2 cellular contexts compared by ENCODE assay signal in the genomic region with DNA sequence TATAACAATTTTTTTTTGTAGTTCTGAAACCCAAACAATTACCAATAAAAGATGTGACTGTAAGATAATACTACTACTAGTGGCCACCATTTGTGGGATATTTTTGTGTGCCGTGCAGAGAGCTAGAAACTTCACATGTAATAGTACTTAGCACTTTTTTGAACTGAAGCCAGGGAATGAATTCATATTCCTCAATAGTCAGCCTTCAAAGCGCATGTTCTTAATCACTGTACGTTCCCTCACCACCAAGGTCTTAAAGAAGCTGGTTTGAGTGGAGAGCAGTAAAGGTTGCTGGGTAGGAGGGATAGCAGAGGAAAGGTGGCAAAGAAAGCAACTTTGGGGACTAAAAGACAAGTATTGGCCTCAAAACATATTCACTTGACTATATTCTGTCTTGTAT.
TF ChIP-seq lines count a peak whose summit lies in the region.

No MANE protein-coding gene starts in this region.

TF ChIP-seq in liver, 16 proteins besides CTCF, POLR2A, EP300 and RAD21 (continued from another document):
- TF ChIP-seq, protein P1, sequence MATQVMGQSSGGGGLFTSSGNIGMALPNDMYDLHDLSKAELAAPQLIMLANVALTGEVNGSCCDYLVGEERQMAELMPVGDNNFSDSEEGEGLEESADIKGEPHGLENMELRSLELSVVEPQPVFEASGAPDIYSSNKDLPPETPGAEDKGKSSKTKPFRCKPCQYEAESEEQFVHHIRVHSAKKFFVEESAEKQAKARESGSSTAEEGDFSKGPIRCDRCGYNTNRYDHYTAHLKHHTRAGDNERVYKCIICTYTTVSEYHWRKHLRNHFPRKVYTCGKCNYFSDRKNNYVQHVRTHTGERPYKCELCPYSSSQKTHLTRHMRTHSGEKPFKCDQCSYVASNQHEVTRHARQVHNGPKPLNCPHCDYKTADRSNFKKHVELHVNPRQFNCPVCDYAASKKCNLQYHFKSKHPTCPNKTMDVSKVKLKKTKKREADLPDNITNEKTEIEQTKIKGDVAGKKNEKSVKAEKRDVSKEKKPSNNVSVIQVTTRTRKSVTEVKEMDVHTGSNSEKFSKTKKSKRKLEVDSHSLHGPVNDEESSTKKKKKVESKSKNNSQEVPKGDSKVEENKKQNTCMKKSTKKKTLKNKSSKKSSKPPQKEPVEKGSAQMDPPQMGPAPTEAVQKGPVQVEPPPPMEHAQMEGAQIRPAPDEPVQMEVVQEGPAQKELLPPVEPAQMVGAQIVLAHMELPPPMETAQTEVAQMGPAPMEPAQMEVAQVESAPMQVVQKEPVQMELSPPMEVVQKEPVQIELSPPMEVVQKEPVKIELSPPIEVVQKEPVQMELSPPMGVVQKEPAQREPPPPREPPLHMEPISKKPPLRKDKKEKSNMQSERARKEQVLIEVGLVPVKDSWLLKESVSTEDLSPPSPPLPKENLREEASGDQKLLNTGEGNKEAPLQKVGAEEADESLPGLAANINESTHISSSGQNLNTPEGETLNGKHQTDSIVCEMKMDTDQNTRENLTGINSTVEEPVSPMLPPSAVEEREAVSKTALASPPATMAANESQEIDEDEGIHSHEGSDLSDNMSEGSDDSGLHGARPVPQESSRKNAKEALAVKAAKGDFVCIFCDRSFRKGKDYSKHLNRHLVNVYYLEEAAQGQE (IDR thresholded peaks at IDR 0.05): no peak
- TF ChIP-seq YY1 (IDR thresholded peaks at IDR 0.05): no peak
- TF ChIP-seq HNF4A (conservative IDR thresholded peaks at IDR 0.05): no peak
- no peak for TF ChIP-seq HNF4G (IDR thresholded peaks at IDR 0.05)
- TF ChIP-seq FOXA2 (IDR thresholded peaks at IDR 0.05): no peak
- no peak for TF ChIP-seq NR2F2 (IDR thresholded peaks at IDR 0.05)

TF ChIP-seq in HEK293T, 16 proteins besides CTCF, POLR2A, EP300 and RAD21 (continued from another document):
- TF ChIP-seq, protein P2, sequence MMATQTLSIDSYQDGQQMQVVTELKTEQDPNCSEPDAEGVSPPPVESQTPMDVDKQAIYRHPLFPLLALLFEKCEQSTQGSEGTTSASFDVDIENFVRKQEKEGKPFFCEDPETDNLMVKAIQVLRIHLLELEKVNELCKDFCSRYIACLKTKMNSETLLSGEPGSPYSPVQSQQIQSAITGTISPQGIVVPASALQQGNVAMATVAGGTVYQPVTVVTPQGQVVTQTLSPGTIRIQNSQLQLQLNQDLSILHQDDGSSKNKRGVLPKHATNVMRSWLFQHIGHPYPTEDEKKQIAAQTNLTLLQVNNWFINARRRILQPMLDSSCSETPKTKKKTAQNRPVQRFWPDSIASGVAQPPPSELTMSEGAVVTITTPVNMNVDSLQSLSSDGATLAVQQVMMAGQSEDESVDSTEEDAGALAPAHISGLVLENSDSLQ (IDR thresholded peaks at IDR 0.05): no peak
- TF ChIP-seq ARNT (IDR thresholded peaks at IDR 0.05) (no peak), HDGF (IDR thresholded peaks at IDR 0.05; ENCODE audit: borderline replicate concordance) (no peak), SUZ12 (IDR thresholded peaks at IDR 0.05) (no peak), SP1 (IDR thresholded peaks at IDR 0.05) (no peak), TARDBP (IDR thresholded peaks at IDR 0.05) (no peak)
